Comparison of ENCODE assay signal across 22 cellular contexts in the genomic region with DNA sequence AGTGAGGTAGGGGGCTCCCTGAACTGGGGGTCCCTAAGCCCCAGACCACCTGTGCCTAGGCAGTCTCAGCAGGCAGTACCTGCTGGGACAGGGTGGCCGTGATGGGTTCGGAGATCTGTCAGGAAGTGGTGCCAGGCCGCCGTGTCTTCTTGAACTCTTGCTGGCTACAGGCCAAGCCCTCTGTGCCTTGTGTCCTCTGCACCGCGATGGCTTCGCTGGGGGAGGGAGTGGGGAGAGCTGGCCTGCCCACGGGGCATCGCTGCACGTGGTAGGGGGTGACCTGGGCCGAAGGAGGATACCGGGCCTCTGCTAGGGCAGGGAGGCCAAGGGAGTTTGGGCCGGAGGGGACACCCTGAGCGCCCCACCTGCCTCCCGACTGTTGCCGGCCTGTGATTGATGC.
DNase-seq lines count a peak whose midpoint lies in the region; ATAC-seq and TF ChIP-seq lines count a peak whose summit lies in the region.
"Had no signal": no experiment of that assay in that cellular context is flagged by ENCODE, and none has a peak within 500 bp of the region (broad histone marks: within the 10 kb centered on the region; RNA-seq: fewer than 3 reads in every experiment).

No MANE protein-coding gene starts in this region.

- no peak overlapping the region for H3K56ac ChIP-seq in H9 (ENCODE audit: insufficient read length, low read depth, low read length)

- H3K27ac Mint-ChIP-seq in H9 (no peak overlapping the region), endodermal cell (no peak overlapping the region)
- H3K27ac Mint-ChIP-seq in activated CD4-positive, alpha-beta T cell treated with anti-CD3 and anti-CD28 coated beads, Interleukin-2, amount 10 ng/mL, durations not matched to agents 7 days and 5 days = no peak overlapping the region
- H3K27ac Mint-ChIP-seq: stimulated activated naive CD8-positive, alpha-beta T cell treated with anti-CD3 and anti-CD28 coated beads, Interleukin-15, amount 100 ng/mL, for 72 hours; T-helper 1 cell treated with Interleukin-12 subunit alpha and Interleukin-12 subunit beta and Interleukin-4 antibody, amounts not matched to agents 30 μg/mL and 1 μg/mL, for 36 hours had no signal

- H3K9me3 ChIP-seq in H9 (ENCODE audit: control insufficient read depth, low read depth, low read length) (no peaks in the 10 kb centered on the region), endodermal cell (ENCODE audit: control insufficient read depth, low read length) (no peaks in the 10 kb centered on the region)
- H3K9me3 ChIP-seq: heart right ventricle had no signal

- no peak overlapping the region for H2BK5ac ChIP-seq in H9 (ENCODE audit: insufficient read length, low read length)

- no peaks in the 10 kb centered on the region for H4K20me1 ChIP-seq in H9 (ENCODE audit: control insufficient read depth, insufficient read depth, insufficient read length)

- no peak overlapping the region for H3K4me2 ChIP-seq in H9 (ENCODE audit: insufficient read depth, insufficient read length, low read length)
- H3K4me2 ChIP-seq: KMS-11 had no signal

- no peak overlapping the region for H4K5ac ChIP-seq in H9 (ENCODE audit: insufficient read length, low read depth, low read length)

- no peaks in the 10 kb centered on the region; a peak in 1 of 7 replicates for H3K36me3 Mint-ChIP-seq in H9 (ENCODE audit: insufficient read depth in 1 of 3, low read depth in 3 of 3)
- H3K36me3 Mint-ChIP-seq in endodermal cell (ENCODE audit: low read depth) = no peaks in the 10 kb centered on the region
- no peaks in the 10 kb centered on the region for H3K36me3 Mint-ChIP-seq in activated CD4-positive, alpha-beta T cell treated with anti-CD3 and anti-CD28 coated beads, Interleukin-2, amount 10 ng/mL, durations not matched to agents 7 days and 5 days (ENCODE audit: low read depth)
- H3K36me3 Mint-ChIP-seq: CD8-positive, alpha-beta memory T cell had no signal

- no peak overlapping the region for H4K91ac ChIP-seq in H9 (ENCODE audit: insufficient read length, low read depth, low read length)

- H3K79me1 ChIP-seq in H9 (ENCODE audit: insufficient read depth, low read depth, low read length, poor library complexity, severe bottlenecking) = no peaks in the 10 kb centered on the region

- peaks cover 0 to 4% of the 10 kb centered on the region in 2 experiments; a peak in 1 of 5 replicates for H3K9me3 Mint-ChIP-seq in H9
- no peaks in the 10 kb centered on the region for H3K9me3 Mint-ChIP-seq in endodermal cell
- no peaks in the 10 kb centered on the region for H3K9me3 Mint-ChIP-seq in activated CD4-positive, alpha-beta T cell treated with anti-CD3 and anti-CD28 coated beads, Interleukin-2, amount 10 ng/mL, durations not matched to agents 7 days and 5 days
- H3K9me3 Mint-ChIP-seq: CD8-positive, alpha-beta memory T cell; stimulated activated naive CD8-positive, alpha-beta T cell treated with anti-CD3 and anti-CD28 coated beads, Interleukin-15, amount 100 ng/mL, for 72 hours; T-helper 1 cell treated with Interleukin-12 subunit alpha and Interleukin-12 subunit beta and Interleukin-4 antibody, amounts not matched to agents 30 μg/mL and 1 μg/mL, for 36 hours had no signal

- DNase-seq in COLO668 (lab: John Stamatoyannopoulos, UW; ENCODE audit: unreplicated experiment) = peak; percentile 7
- peak; percentile 22 for DNase-seq in H9
- DNase-seq in endodermal cell = peak; percentile 29
- peak; percentile 17 for DNase-seq in omental fat pad (ENCODE audit: low spot score)
- DNase-seq in activated CD4-positive, alpha-beta T cell treated with anti-CD3 and anti-CD28 coated beads, Interleukin-2, amount 10 ng/mL, durations not matched to agents 7 days and 5 days = no peak
- DNase-seq in retina = no peak
- no peak for DNase-seq in stimulated activated CD4-positive, alpha-beta T cell treated with anti-CD3 and anti-CD28 coated beads, Interleukin-15, amount 100 ng/mL, for 24 hours
- DNase-seq: activated CD4-positive, alpha-beta T cell treated with anti-CD3 and anti-CD28 coated beads, Interleukin-2, amount 50 U/mL, for 48 hours; GOT3; heart right ventricle; NCI-H1048; NCI-H2107; NCI-H526; SIG-M5; small intestine; stimulated activated CD4-positive, alpha-beta T cell treated with anti-CD3 and anti-CD28 coated beads, Interleukin-4, amount 100 ng/mL, for 4 hours; stimulated activated naive CD8-positive, alpha-beta T cell treated with anti-CD3 and anti-CD28 coated beads, Interleukin-15, amount 100 ng/mL, for 72 hours had no signal

- no peak overlapping the region for H3K14ac ChIP-seq in H9 (ENCODE audit: insufficient read depth, low read length)

- H3K4me3 Mint-ChIP-seq in H9 (no peak overlapping the region), endodermal cell (no peak overlapping the region)
- H3K4me3 Mint-ChIP-seq in activated CD4-positive, alpha-beta T cell treated with anti-CD3 and anti-CD28 coated beads, Interleukin-2, amount 10 ng/mL, durations not matched to agents 7 days and 5 days = no peak overlapping the region
- H3K4me3 Mint-ChIP-seq: CD8-positive, alpha-beta memory T cell; stimulated activated naive CD8-positive, alpha-beta T cell treated with anti-CD3 and anti-CD28 coated beads, Interleukin-15, amount 100 ng/mL, for 72 hours; T-helper 1 cell treated with Interleukin-12 subunit alpha and Interleukin-12 subunit beta and Interleukin-4 antibody, amounts not matched to agents 30 μg/mL and 1 μg/mL, for 36 hours had no signal

- no peak overlapping the region for H3K18ac ChIP-seq in H9 (ENCODE audit: insufficient read length, low read depth, low read length)

- H2BK12ac ChIP-seq in H9 (ENCODE audit: insufficient read length, low read depth, low read length) = no peak overlapping the region

- no peak overlapping the region for H2BK20ac ChIP-seq in H9 (ENCODE audit: low read depth, low read length, poor library complexity, severe bottlenecking)

- CTCF ChIA-PET in activated CD4-positive, alpha-beta T cell treated with anti-CD3 and anti-CD28 coated beads, Interleukin-2, amount 10 ng/mL, durations not matched to agents 7 days and 5 days (lab: Charles Lee) = no interaction called here

- no peak overlapping the region for H2BK120ac ChIP-seq in H9 (ENCODE audit: low read depth, low read length, poor library complexity, severe bottlenecking)

- WGBS in H9 (ENCODE audit: extremely low coverage, insufficient read length, low lambda C conversion rate) = no CpG with 5 or more reads among the region's 16 CpGs
- 91 to 98% methylated on average over 11 to 16 of the region's 16 CpGs for WGBS in endodermal cell (ENCODE audit: insufficient coverage in 1 of 2, insufficient read length in 1 of 2), 2 experiments

- no peaks in the 10 kb centered on the region for H3K23me2 ChIP-seq in H9 (ENCODE audit: insufficient read length, low read depth, low read length, poor library complexity, severe bottlenecking)

- H2AK5ac ChIP-seq in H9 (ENCODE audit: insufficient read length, low read length) = no peak overlapping the region

- peaks cover 8 to 16% of the 10 kb centered on the region in 2 experiments for H3K4me1 Mint-ChIP-seq in H9
- no peaks in the 10 kb centered on the region for H3K4me1 Mint-ChIP-seq in endodermal cell
- no peaks in the 10 kb centered on the region for H3K4me1 Mint-ChIP-seq in activated CD4-positive, alpha-beta T cell treated with anti-CD3 and anti-CD28 coated beads, Interleukin-2, amount 10 ng/mL, durations not matched to agents 7 days and 5 days
- H3K4me1 Mint-ChIP-seq: CD8-positive, alpha-beta memory T cell; stimulated activated naive CD8-positive, alpha-beta T cell treated with anti-CD3 and anti-CD28 coated beads, Interleukin-15, amount 100 ng/mL, for 72 hours had no signal

- no peak overlapping the region for H4K8ac ChIP-seq in H9 (replicated peaks; ENCODE audit: insufficient read length, low read depth, low read length)

- H3K27me3 ChIP-seq in H9 (ENCODE audit: insufficient read depth, low read length) = no peaks in the 10 kb centered on the region
- H3K27me3 ChIP-seq in endodermal cell (ENCODE audit: control insufficient read depth, insufficient read depth, low read length, poor library complexity, severe bottlenecking) = no peaks in the 10 kb centered on the region

- H3K36me3 ChIP-seq in endodermal cell (ENCODE audit: control insufficient read depth, insufficient read depth, low read length) = no peaks in the 10 kb centered on the region
- H3K36me3 ChIP-seq: heart right ventricle had no signal

- H3K4ac ChIP-seq in H9 (ENCODE audit: low read depth, low read length) = no peak overlapping the region

- H3K27me3 Mint-ChIP-seq in H9 (ENCODE audit: low read depth) (peaks cover 9% of the 10 kb centered on the region), endodermal cell (ENCODE audit: insufficient read depth) (peaks cover 2% of the 10 kb centered on the region)
- no peaks in the 10 kb centered on the region for H3K27me3 Mint-ChIP-seq in activated CD4-positive, alpha-beta T cell treated with anti-CD3 and anti-CD28 coated beads, Interleukin-2, amount 10 ng/mL, durations not matched to agents 7 days and 5 days

- H3K4me3 ChIP-seq in endodermal cell (ENCODE audit: low read length) = no peak overlapping the region

- no peak overlapping the region for H3K23ac ChIP-seq in H9 (ENCODE audit: insufficient read length, low read depth, low read length)

- TF ChIP-seq CTCF in H9 (conservative IDR thresholded peaks at IDR 0.05) (no peak), endodermal cell (conservative IDR thresholded peaks at IDR 0.05) (no peak), omental fat pad (IDR thresholded peaks at IDR 0.05) (no peak)

- H3K27ac ChIP-seq in H9 (ENCODE audit: insufficient read length, low read depth, low read length) = no peak overlapping the region
- no peak overlapping the region for H3K27ac ChIP-seq in endodermal cell (ENCODE audit: low read depth, low read length)
- H3K27ac ChIP-seq: epithelial cell of prostate, heart right ventricle, KMS-11 had no signal

- no peak overlapping the region for H2BK15ac ChIP-seq in H9 (ENCODE audit: low read depth, low read length)

- H3K9ac ChIP-seq in H9 (ENCODE audit: extremely low read depth, insufficient read length, low read length) (no peak overlapping the region), endodermal cell (ENCODE audit: extremely low read depth, low read length, poor library complexity, severe bottlenecking) (no peak overlapping the region)
- H3K9ac ChIP-seq: KMS-11 had no signal

- H3K4me1 ChIP-seq in H9 (ENCODE audit: insufficient read depth, low read length) (no peaks in the 10 kb centered on the region), endodermal cell (ENCODE audit: control insufficient read depth, insufficient read depth, low read length) (no peaks in the 10 kb centered on the region)

- ATAC-seq in omental fat pad (ENCODE audit: low FRiP score) (no peak), HG03196 (IDR thresholded peaks at IDR 0.05; ENCODE audit: unreplicated experiment) (no peak)

- no peak overlapping the region for H2AFZ ChIP-seq in H9 (ENCODE audit: low read length)

- no peak overlapping the region for H3T11ph ChIP-seq in H9 (ENCODE audit: low read length)

- POLR2A ChIA-PET in activated CD4-positive, alpha-beta T cell treated with anti-CD3 and anti-CD28 coated beads, Interleukin-2, amount 10 ng/mL, durations not matched to agents 7 days and 5 days (lab: Charles Lee) = no interaction called here

- H3K79me2 ChIP-seq in H9 (ENCODE audit: insufficient read depth, low read length) = no peaks in the 10 kb centered on the region

Comparison
In these comparisons a context has a peak if more than half of its experiments do, and no peak if none do; other contexts are left out.
1. DNase-seq: peak in COLO668 (single experiment), H9 (single experiment), endodermal cell (single experiment) and omental fat pad (single experiment); none in activated CD4-positive, alpha-beta T cell treated with anti-CD3 and anti-CD28 coated beads, Interleukin-2, amount 10 ng/mL, durations not matched to agents 7 days and 5 days (single experiment), retina (single experiment) and stimulated activated CD4-positive, alpha-beta T cell treated with anti-CD3 and anti-CD28 coated beads, Interleukin-15, amount 100 ng/mL, for 24 hours (single experiment).